In genomic region chr16:89397331-89397861, GRCh38 we compare ENCODE assay signal across 1 cellular context.
TF ChIP-seq lines count a peak whose summit lies in the region.

No MANE protein-coding gene starts in this region.

TF ChIP-seq in GM12878, 131 proteins besides CTCF, POLR2A, EP300 and RAD21 (continued from another document):
- TF ChIP-seq EED (IDR thresholded peaks at IDR 0.05; ENCODE audit: low read depth): no peak
TF ChIP-seq in GM12878: peak in this region for 0.
